In genomic region chr6:43007126-43007525, GRCh38 we compare ENCODE assay signal across 28 cellular contexts.
"Had no signal": no experiment of that assay in that cellular context is flagged by ENCODE, and none has a peak within 500 bp of the region (broad histone marks: within the 10 kb centered on the region; RNA-seq: fewer than 3 reads in every experiment).

No MANE protein-coding gene starts in this region.

- H3K27me3 ChIP-seq: adrenal gland, body of pancreas, esophagus squamous epithelium had no signal

- H3K27ac ChIP-seq: adrenal gland, body of pancreas, epithelial cell of prostate, esophagus squamous epithelium had no signal

- H3K9me3 ChIP-seq: adrenal gland, body of pancreas, esophagus squamous epithelium had no signal

- H3K9me3 Mint-ChIP-seq: activated CD4-positive, alpha-beta memory T cell treated with anti-CD3 and anti-CD28 coated beads, Interleukin-2, amount 10 ng/mL, durations not matched to agents 7 days and 5 days; activated CD4-positive, alpha-beta T cell treated with anti-CD3 and anti-CD28 coated beads, Interleukin-2, amount 10 ng/mL, durations not matched to agents 24 days and 14 days; activated naive CD4-positive, alpha-beta T cell treated with anti-CD3 and anti-CD28 coated beads, Interleukin-2, amount 50 U/mL, for 24 hours; activated T-cell treated with anti-CD3 and anti-CD28 coated beads, Interleukin-2, amount 50 U/mL, for 24 hours; activated T-helper 17 cell treated with anti-CD3 and anti-CD28 coated beads, Interleukin-2, amount 50 U/mL, for 72 hours; effector memory CD8-positive, alpha-beta T cell had no signal

- DNase-seq: activated CD4-positive, alpha-beta memory T cell treated with anti-CD3 and anti-CD28 coated beads, Interleukin-2, amount 10 ng/mL, durations not matched to agents 7 days and 5 days; activated CD4-positive, alpha-beta T cell treated with anti-CD3 and anti-CD28 coated beads for 36 hours; activated CD4-positive, alpha-beta T cell treated with anti-CD3 and anti-CD28 coated beads, Interleukin-2, amount 10 ng/mL, durations not matched to agents 24 days and 14 days; activated CD4-positive, alpha-beta T cell treated with anti-CD3 and anti-CD28 coated beads, Interleukin-2, amount 50 U/mL, for 4 hours; activated CD4-positive, CD25-positive, alpha-beta regulatory T cell; activated CD4-positive, CD25-positive, alpha-beta regulatory T cell treated with anti-CD3 and anti-CD28 coated beads, Interleukin-2, amount 50 U/mL, for 72 hours; activated CD8-positive, alpha-beta memory T cell treated with anti-CD3 and anti-CD28 coated beads, Interleukin-2, amount 50 U/mL, for 48 hours; activated effector memory CD4-positive, alpha-beta T cell treated with Interleukin-2 at 50 U/mL for 16 hours; activated gamma-delta T cell treated with Interleukin-2 at 50 U/mL for 16 hours; activated naive CD4-positive, alpha-beta T cell treated with Interleukin-2 at 50 U/mL for 16 hours; activated T-cell treated with anti-CD3 and anti-CD28 coated beads for 4 hours; activated T-cell treated with anti-CD3 and anti-CD28 coated beads, Interleukin-2, amount 50 U/mL, for 24 hours; adrenal gland; amygdala; aorta; body of pancreas; caudate nucleus; cortex of kidney; dermis blood vessel endothelial cell; effector CD4-positive, alpha-beta T cell; effector memory CD8-positive, alpha-beta T cell; esophagus squamous epithelium; foreskin melanocyte; head of caudate nucleus; T-helper 2 cell had no signal

- H3K4me3 Mint-ChIP-seq: activated CD4-positive, alpha-beta memory T cell treated with anti-CD3 and anti-CD28 coated beads, Interleukin-2, amount 10 ng/mL, durations not matched to agents 7 days and 5 days; activated CD4-positive, alpha-beta T cell treated with anti-CD3 and anti-CD28 coated beads for 36 hours; activated CD4-positive, alpha-beta T cell treated with anti-CD3 and anti-CD28 coated beads, Interleukin-2, amount 10 ng/mL, durations not matched to agents 24 days and 14 days; activated naive CD4-positive, alpha-beta T cell treated with anti-CD3 and anti-CD28 coated beads, Interleukin-2, amount 50 U/mL, for 24 hours; activated T-cell treated with anti-CD3 and anti-CD28 coated beads, Interleukin-2, amount 50 U/mL, for 24 hours; activated T-helper 17 cell treated with anti-CD3 and anti-CD28 coated beads, Interleukin-2, amount 50 U/mL, for 72 hours; effector memory CD8-positive, alpha-beta T cell had no signal

- ATAC-seq: activated CD4-positive, alpha-beta T cell treated with anti-CD3 and anti-CD28 coated beads for 36 hours; activated T-helper 17 cell treated with anti-CD3 and anti-CD28 coated beads, Interleukin-2, amount 50 U/mL, for 72 hours; body of pancreas; effector memory CD8-positive, alpha-beta T cell had no signal

- H3K4me3 ChIP-seq: adrenal gland, body of pancreas, esophagus squamous epithelium had no signal

- H3K27me3 Mint-ChIP-seq: activated CD4-positive, alpha-beta memory T cell treated with anti-CD3 and anti-CD28 coated beads, Interleukin-2, amount 10 ng/mL, durations not matched to agents 7 days and 5 days; activated CD4-positive, alpha-beta T cell treated with anti-CD3 and anti-CD28 coated beads for 36 hours; activated CD4-positive, alpha-beta T cell treated with anti-CD3 and anti-CD28 coated beads, Interleukin-2, amount 10 ng/mL, durations not matched to agents 24 days and 14 days; activated naive CD4-positive, alpha-beta T cell treated with anti-CD3 and anti-CD28 coated beads, Interleukin-2, amount 50 U/mL, for 24 hours; activated T-cell treated with anti-CD3 and anti-CD28 coated beads, Interleukin-2, amount 50 U/mL, for 24 hours; activated T-helper 17 cell treated with anti-CD3 and anti-CD28 coated beads, Interleukin-2, amount 50 U/mL, for 72 hours; effector memory CD8-positive, alpha-beta T cell had no signal

- H3K27ac Mint-ChIP-seq: activated CD4-positive, alpha-beta memory T cell treated with anti-CD3 and anti-CD28 coated beads, Interleukin-2, amount 10 ng/mL, durations not matched to agents 7 days and 5 days; activated CD4-positive, alpha-beta T cell treated with anti-CD3 and anti-CD28 coated beads for 36 hours; activated CD4-positive, alpha-beta T cell treated with anti-CD3 and anti-CD28 coated beads, Interleukin-2, amount 10 ng/mL, durations not matched to agents 24 days and 14 days; activated naive CD4-positive, alpha-beta T cell treated with anti-CD3 and anti-CD28 coated beads, Interleukin-2, amount 50 U/mL, for 24 hours; effector memory CD8-positive, alpha-beta T cell had no signal
